In the genomic region with DNA sequence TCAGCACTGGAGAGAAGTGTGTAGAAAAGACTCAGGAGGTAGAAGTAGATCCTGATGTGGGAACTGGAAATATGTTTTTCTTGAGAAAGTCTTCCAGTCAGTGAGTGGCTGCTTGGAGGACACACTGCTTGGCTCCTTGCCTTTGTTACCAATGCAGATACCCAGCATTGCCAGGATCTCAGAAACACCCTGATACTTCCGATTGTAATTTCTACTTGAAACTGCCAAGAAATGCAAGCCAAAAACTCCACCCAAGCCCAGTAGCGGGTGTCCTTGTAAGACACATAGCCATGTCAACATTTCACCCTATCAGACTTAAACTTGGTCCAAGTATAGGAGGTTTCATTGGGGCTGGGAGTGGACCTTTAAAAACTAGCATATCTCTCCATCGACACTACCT, we compare ENCODE assay signal across 17 cellular contexts.
DNase-seq lines count a peak whose midpoint lies in the region; TF ChIP-seq lines count a peak whose summit lies in the region.
"Had no signal": no experiment of that assay in that cellular context is flagged by ENCODE, and none has a peak within 500 bp of the region (broad histone marks: within the 10 kb centered on the region; RNA-seq: fewer than 3 reads in every experiment).

No MANE protein-coding gene starts in this region.

- intact Hi-C loops in left ventricle myocardium inferior (cut with micrococcal nuclease) (no loop called here), prostate gland (cut with DNase I) (no loop called here), uterus (cut with DNase I; ENCODE audit: low total_unique reads) (no loop called here)

- no peak overlapping the region for H3K4me3 ChIP-seq in choroid plexus epithelial cell (ENCODE audit: low read depth, low read length)
- H3K4me3 ChIP-seq in left ventricle myocardium inferior, result peak overlapping the region; percentile 21
- H3K4me3 ChIP-seq in prostate gland, result no peak overlapping the region
- no peak overlapping the region for H3K4me3 ChIP-seq in uterus
- H3K4me3 ChIP-seq: BLaER1 treated with 17β-estradiol and CSF1 and Interleukin-3, amounts not matched to agents 10 nM and 100 nM had no signal

- peaks cover 7 to 12% (median 8%) of the 10 kb centered on the region in 3 donors for H3K27me3 Mint-ChIP-seq in immature natural killer cell (ENCODE audit: low read depth in 3 of 3)
- peaks cover 44% of the 10 kb centered on the region for H3K27me3 Mint-ChIP-seq in mesothelial cell of epicardium (ENCODE audit: low read depth)

- H3K9me3 ChIP-seq in left ventricle myocardium inferior (replicated peaks), result no peaks in the 10 kb centered on the region
- no peaks in the 10 kb centered on the region for H3K9me3 ChIP-seq in prostate gland
- no peaks in the 10 kb centered on the region for H3K9me3 ChIP-seq in uterus

- peaks cover 51% of the 10 kb centered on the region for H3K4me1 ChIP-seq in left ventricle myocardium inferior
- peaks cover 8% of the 10 kb centered on the region for H3K4me1 ChIP-seq in prostate gland (replicated peaks)
- peaks cover 0 to 6% of the 10 kb centered on the region in 2 donors for H3K4me1 ChIP-seq in uterus

- H3K36me3 Mint-ChIP-seq in immature natural killer cell (no peaks in the 10 kb centered on the region), mesothelial cell of epicardium (no peaks in the 10 kb centered on the region)
- H3K36me3 Mint-ChIP-seq: memory B cell had no signal

- H3K4me3 Mint-ChIP-seq in immature natural killer cell (no peak overlapping the region), mesothelial cell of epicardium (no peak overlapping the region)
- H3K4me3 Mint-ChIP-seq: memory B cell had no signal

- peak; percentile 22 for DNase-seq in choroid plexus epithelial cell (ENCODE audit: low read depth)
- DNase-seq in left ventricle myocardium inferior, result no peak
- peak; percentile 11 for DNase-seq in prostate gland (ENCODE audit: low spot score)
- DNase-seq in uterus, result peak in 1 of 2 donors; percentile 35
- DNase-seq in HT-29 (ENCODE audit: low spot score), result no peak
- no peak for DNase-seq in immature natural killer cell
- DNase-seq in mesothelial cell of epicardium (ENCODE audit: low spot score in 2 of 2, unreplicated experiment in 2 of 2), result no peak
- DNase-seq: activated CD4-positive, CD25-positive, alpha-beta regulatory T cell; activated effector memory CD4-positive, alpha-beta T cell treated with anti-CD3 and anti-CD28 coated beads, Interleukin-2, amount 50 U/mL, for 16 hours; DMS53; KBM-7; NCI-H1105; NCI-H2171 treated with DMSO at 0.1 percent for 48 hours; occipital lobe; stimulated activated naive CD8-positive, alpha-beta T cell treated with anti-CD3 and anti-CD28 coated beads, Interleukin-15, Interleukin-2, amounts not matched to agents 100 U/mL and 50 U/mL, for 24 hours had no signal

- peak overlapping the region; percentile 87 for H3K27ac ChIP-seq in left ventricle myocardium inferior (replicated peaks)
- H3K27ac ChIP-seq in prostate gland, result no peak overlapping the region
- peak overlapping the region; percentile 66 to 81 for H3K27ac ChIP-seq in uterus
- H3K27ac ChIP-seq: BLaER1 treated with 17β-estradiol and CSF1 and Interleukin-3, amounts not matched to agents 10 nM and 100 nM had no signal

- TF ChIP-seq CTCF in choroid plexus epithelial cell (conservative IDR thresholded peaks at IDR 0.05; ENCODE audit: low read depth, low read length), result no peak
- no peak for TF ChIP-seq CTCF in left ventricle myocardium inferior (IDR thresholded peaks at IDR 0.05; ENCODE audit: borderline replicate concordance)
- TF ChIP-seq CTCF in prostate gland (IDR thresholded peaks at IDR 0.05), result no peak
- no peak for TF ChIP-seq CTCF in uterus (IDR thresholded peaks at IDR 0.05)
- no peak for TF ChIP-seq CTCF in mesothelial cell of epicardium (IDR thresholded peaks at IDR 0.05; ENCODE audit: unreplicated experiment)

- TF ChIP-seq POLR2A in prostate gland (IDR thresholded peaks at IDR 0.05) (no peak), uterus (IDR thresholded peaks at IDR 0.05) (no peak)

- WGBS in prostate gland, result 40% methylated on average over 3 of the region's 3 CpGs

- H3K27ac Mint-ChIP-seq in immature natural killer cell, result no peak overlapping the region
- H3K27ac Mint-ChIP-seq in mesothelial cell of epicardium, result no peak overlapping the region
- H3K27ac Mint-ChIP-seq: memory B cell had no signal

- H3K9me3 Mint-ChIP-seq in immature natural killer cell (peaks cover 0 to 3% (median 0%) of the 10 kb centered on the region in 6 donors), mesothelial cell of epicardium (peaks cover 3% of the 10 kb centered on the region)
- H3K9me3 Mint-ChIP-seq: memory B cell had no signal

- H3K27me3 ChIP-seq in left ventricle myocardium inferior (ENCODE audit: low read depth) (no peaks in the 10 kb centered on the region), prostate gland (replicated peaks; ENCODE audit: insufficient read depth) (no peaks in the 10 kb centered on the region), uterus (no peaks in the 10 kb centered on the region)
- H3K27me3 ChIP-seq: BLaER1 treated with 17β-estradiol and CSF1 and Interleukin-3, amounts not matched to agents 10 nM and 100 nM had no signal

- no peaks in the 10 kb centered on the region for H3K36me3 ChIP-seq in left ventricle myocardium inferior
- H3K36me3 ChIP-seq in prostate gland, result no peaks in the 10 kb centered on the region
- H3K36me3 ChIP-seq in uterus, result no peaks in the 10 kb centered on the region
- H3K36me3 ChIP-seq: BLaER1 treated with 17β-estradiol and CSF1 and Interleukin-3, amounts not matched to agents 10 nM and 100 nM had no signal

- no peaks in the 10 kb centered on the region for H3K4me1 Mint-ChIP-seq in immature natural killer cell
- peaks cover 13% of the 10 kb centered on the region for H3K4me1 Mint-ChIP-seq in mesothelial cell of epicardium
- H3K4me1 Mint-ChIP-seq: memory B cell had no signal

Comparison
In these comparisons a context has a peak if more than half of its experiments do, and no peak if none do; other contexts are left out.
1. DNase-seq: peak in choroid plexus epithelial cell (single experiment) and prostate gland (single experiment); none in left ventricle myocardium inferior (single experiment), HT-29 (single experiment), immature natural killer cell (0 of 3) and mesothelial cell of epicardium (0 of 2).
2. H3K27ac ChIP-seq: peak in left ventricle myocardium inferior (single experiment) and uterus (2 of 2); none in prostate gland (0 of 2).